Comparison of ENCODE assay signal across 1 cellular context in genomic region chr20:31572701-31573554, GRCh38.
TF ChIP-seq lines count a peak whose summit lies in the region.

No MANE protein-coding gene starts in this region.

TF ChIP-seq in K562, 482 proteins besides CTCF, POLR2A, EP300 and RAD21 (continued from another document and continues in another):
- TF ChIP-seq ZNF124 (CRISPR knock-in tag; IDR thresholded peaks at IDR 0.05) (no peak), NCOR1 (IDR thresholded peaks at IDR 0.05) (peak; percentile 72), NKRF (IDR thresholded peaks at IDR 0.05; ENCODE audit: borderline replicate concordance) (0 out of 2 replicates have a peak, but pooled peaks have one; percentile 64), ZNF639 (CRISPR knock-in tag; conservative IDR thresholded peaks at IDR 0.05 in 1 of 2, IDR thresholded peaks at IDR 0.05 in 1 of 2) (peak in 1 of 2 experiments; percentile 96; a peak in 2 of 4 replicates), KHSRP (IDR thresholded peaks at IDR 0.05) (no peak), SNAPC5 (CRISPR knock-in tag; IDR thresholded peaks at IDR 0.05) (no peak), MAX (CRISPR knock-in tag; IDR thresholded peaks at IDR 0.05) (peak; percentile 49; the same call in 1 of the 2 replicates), BCLAF1 (IDR thresholded peaks at IDR 0.05; ENCODE audit: borderline replicate concordance in 1 of 2, control insufficient read depth in 1 of 2, low read depth in 2 of 2, low read length in 1 of 2) (no peak), CREBBP (IDR thresholded peaks at IDR 0.05; ENCODE audit: low read depth, low read length) (no peak), CEBPB (tag; IDR thresholded peaks at IDR 0.05) (peak; percentile 100), KLF1 (tag; IDR thresholded peaks at IDR 0.05) (peak; percentile 99), ZNF134 (CRISPR knock-in tag; conservative IDR thresholded peaks at IDR 0.05) (peak; percentile 58), ZNF324 (CRISPR knock-in tag; IDR thresholded peaks at IDR 0.05) (0 out of 2 replicates have a peak, but pooled peaks have one; percentile 4), CHD1 (IDR thresholded peaks at IDR 0.05; ENCODE audit: low read length) (no peak), ZNF830 (CRISPR knock-in tag; IDR thresholded peaks at IDR 0.05) (peak; percentile 94), RFX5 (IDR thresholded peaks at IDR 0.05; ENCODE audit: low read depth, low read length) (no peak), GABPB1 (CRISPR knock-in tag; IDR thresholded peaks at IDR 0.05) (peak; percentile 59), ELF4 (CRISPR knock-in tag; IDR thresholded peaks at IDR 0.05) (peak; percentile 39; the same call in 1 of the 2 replicates), POLR3A (IDR thresholded peaks at IDR 0.05; ENCODE audit: borderline replicate concordance, extremely low read depth, insufficient read depth, insufficient read length) (no peak), ZNF253 (CRISPR knock-in tag; conservative IDR thresholded peaks at IDR 0.05) (no peak), MYNN (IDR thresholded peaks at IDR 0.05) (peak; percentile 82), MYNN (CRISPR knock-in tag; IDR thresholded peaks at IDR 0.05) (no peak), SOX6 (IDR thresholded peaks at IDR 0.05) (peak; percentile 58; the same call in 1 of the 2 replicates), CBFA2T2 (conservative IDR thresholded peaks at IDR 0.05) (peak; percentile 47), CAMTA2 (CRISPR knock-in tag; conservative IDR thresholded peaks at IDR 0.05) (peak; percentile 95; the same call in 1 of the 2 replicates), ZBTB11 (CRISPR knock-in tag; IDR thresholded peaks at IDR 0.05) (peak in 1 of 3 experiments; percentile 80; a peak in 2 of 6 replicates), ARHGAP35 (IDR thresholded peaks at IDR 0.05; ENCODE audit: partially characterized antibody) (no peak), ZNF407 (IDR thresholded peaks at IDR 0.05; ENCODE audit: low read depth) (no peak), MXD1 (CRISPR knock-in tag; IDR thresholded peaks at IDR 0.05; ENCODE audit: borderline replicate concordance, poor library complexity, severe bottlenecking) (no peak), DDX20 (tag; IDR thresholded peaks at IDR 0.05; ENCODE audit: low read depth) (peak; percentile 47; the same call in 1 of the 2 replicates), NFXL1 (CRISPR knock-in tag; IDR thresholded peaks at IDR 0.05) (no peak), CREB1 (IDR thresholded peaks at IDR 0.05) (no peak; the same call in 1 of the 2 replicates), CREB1 (CRISPR knock-in tag; IDR thresholded peaks at IDR 0.05) (peak; percentile 41), PURB (CRISPR knock-in tag; IDR thresholded peaks at IDR 0.05; ENCODE audit: low read depth) (no peak), THRA (IDR thresholded peaks at IDR 0.05) (no peak), FUS (optimal IDR thresholded peaks at IDR 0.05; ENCODE audit: low read depth, low read length) (peak; percentile 40), MCM5 (IDR thresholded peaks at IDR 0.05; ENCODE audit: low read depth) (no peak), ZNF551 (CRISPR knock-in tag; IDR thresholded peaks at IDR 0.05) (no peak), ARID3A (IDR thresholded peaks at IDR 0.05; ENCODE audit: borderline replicate concordance, low read depth, low read length) (peak; percentile 85)
